ENCODE assay signal across 8 cellular contexts in genomic region chr1:193058529-193059281, GRCh38.
DNase-seq lines count a peak whose midpoint lies in the region; ATAC-seq lines count a peak whose summit lies in the region.

No MANE protein-coding gene starts in this region.

- H3K9me3 Mint-ChIP-seq in memory B cell: no peaks in the 10 kb centered on the region

- DNase-seq in NCI-H524 (lab: John Stamatoyannopoulos, UW) (peak; percentile 31 to 67), NCI-H524 treated with DMSO at 0.1 percent for 48 hours (lab: John Stamatoyannopoulos, UW) (no peak), NCI-H2227 (lab: John Stamatoyannopoulos, UW; ENCODE audit: unreplicated experiment) (peak; percentile 49), dedifferentiated amniotic fluid mesenchymal stem cell (ENCODE audit: extremely low spot score) (peak; percentile 30), memory B cell (ENCODE audit: low spot score in 2 of 2) (peak; percentile 26 to 46)
- peak; percentile 32 to 48 for DNase-seq in activated CD4-positive, alpha-beta T cell treated with anti-CD3 and anti-CD28 coated beads for 24 hours (ENCODE audit: low read depth in 2 of 2)
- DNase-seq in stimulated activated CD8-positive, alpha-beta memory T cell treated with anti-CD3 and anti-CD28 coated beads, Interleukin-2, amount 100 ng/mL, for 48 hours (ENCODE audit: low read depth in 2 of 2): peak; percentile 48 to 49

- H3K4me3 Mint-ChIP-seq in memory B cell: peak overlapping the region; percentile 98

- no peaks in the 10 kb centered on the region for H3K27me3 Mint-ChIP-seq in memory B cell

- peaks cover 24% of the 10 kb centered on the region for H3K4me1 Mint-ChIP-seq in memory B cell

- ATAC-seq in HG02840 (IDR thresholded peaks at IDR 0.05; ENCODE audit: low FRiP score, unreplicated experiment) (peak; percentile 54), memory B cell (ENCODE audit: low read depth) (peak; percentile 16)

- H3K36me3 Mint-ChIP-seq in memory B cell: peaks cover 1% of the 10 kb centered on the region

- H3K27ac Mint-ChIP-seq in memory B cell: peak overlapping the region; percentile 96
